1 cellular context compared by ENCODE assay signal in the genomic region with DNA sequence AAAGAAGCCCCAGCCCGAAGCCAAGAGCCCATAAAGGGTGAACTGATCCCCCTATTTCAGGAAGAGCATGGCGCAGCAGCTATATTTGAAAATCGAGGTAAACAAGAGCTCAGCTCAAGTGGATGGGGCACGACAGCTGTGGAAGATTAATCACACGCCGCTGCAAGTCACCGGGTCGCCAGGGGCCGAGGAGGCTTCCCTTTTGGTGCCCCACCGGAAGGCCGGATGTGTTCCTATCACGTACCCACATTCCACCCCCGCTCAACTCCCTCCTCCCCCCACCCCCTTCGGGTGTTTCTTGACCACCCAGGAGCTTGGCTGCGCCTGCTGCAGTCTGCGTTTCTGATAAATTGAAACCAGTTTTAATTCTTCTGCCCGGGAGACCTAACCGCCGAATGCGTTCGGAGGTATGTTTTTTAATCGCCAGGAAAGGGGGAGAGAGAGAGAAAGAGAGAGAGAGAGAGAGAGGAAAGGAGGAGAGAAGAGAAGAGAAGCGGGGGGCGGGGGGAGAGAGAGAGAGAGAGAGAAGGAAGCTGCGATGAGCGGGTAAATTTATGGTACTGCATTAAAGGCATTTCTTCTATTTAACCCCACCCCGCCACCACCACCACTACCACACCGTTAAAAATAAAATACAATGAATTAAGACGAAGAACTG.
TF ChIP-seq lines count a peak whose summit lies in the region.

No MANE protein-coding gene starts in this region.

TF ChIP-seq in HepG2, 621 proteins besides CTCF, POLR2A, EP300 and RAD21:
- no peak for TF ChIP-seq ATRX (CRISPR knock-in tag; IDR thresholded peaks at IDR 0.05; ENCODE audit: borderline replicate concordance)
- no peak for TF ChIP-seq FLYWCH1 (CRISPR knock-in tag; IDR thresholded peaks at IDR 0.05)
- TF ChIP-seq, protein P1, sequence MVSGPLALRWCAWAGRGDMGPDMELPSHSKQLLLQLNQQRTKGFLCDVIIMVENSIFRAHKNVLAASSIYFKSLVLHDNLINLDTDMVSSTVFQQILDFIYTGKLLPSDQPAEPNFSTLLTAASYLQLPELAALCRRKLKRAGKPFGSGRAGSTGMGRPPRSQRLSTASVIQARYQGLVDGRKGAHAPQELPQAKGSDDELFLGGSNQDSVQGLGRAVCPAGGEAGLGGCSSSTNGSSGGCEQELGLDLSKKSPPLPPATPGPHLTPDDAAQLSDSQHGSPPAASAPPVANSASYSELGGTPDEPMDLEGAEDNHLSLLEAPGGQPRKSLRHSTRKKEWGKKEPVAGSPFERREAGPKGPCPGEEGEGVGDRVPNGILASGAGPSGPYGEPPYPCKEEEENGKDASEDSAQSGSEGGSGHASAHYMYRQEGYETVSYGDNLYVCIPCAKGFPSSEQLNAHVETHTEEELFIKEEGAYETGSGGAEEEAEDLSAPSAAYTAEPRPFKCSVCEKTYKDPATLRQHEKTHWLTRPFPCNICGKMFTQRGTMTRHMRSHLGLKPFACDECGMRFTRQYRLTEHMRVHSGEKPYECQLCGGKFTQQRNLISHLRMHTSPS (CRISPR knock-in tag; IDR thresholded peaks at IDR 0.05; ENCODE audit: low read depth) = no peak
- no peak for TF ChIP-seq ZNF816 (CRISPR knock-in tag; IDR thresholded peaks at IDR 0.05; ENCODE audit: borderline replicate concordance)
- no peak for TF ChIP-seq ZFX (CRISPR knock-in tag; IDR thresholded peaks at IDR 0.05; ENCODE audit: low read depth)
- TF ChIP-seq DNMT1 (CRISPR knock-in tag; IDR thresholded peaks at IDR 0.05) = no peak
- TF ChIP-seq, protein P2, sequence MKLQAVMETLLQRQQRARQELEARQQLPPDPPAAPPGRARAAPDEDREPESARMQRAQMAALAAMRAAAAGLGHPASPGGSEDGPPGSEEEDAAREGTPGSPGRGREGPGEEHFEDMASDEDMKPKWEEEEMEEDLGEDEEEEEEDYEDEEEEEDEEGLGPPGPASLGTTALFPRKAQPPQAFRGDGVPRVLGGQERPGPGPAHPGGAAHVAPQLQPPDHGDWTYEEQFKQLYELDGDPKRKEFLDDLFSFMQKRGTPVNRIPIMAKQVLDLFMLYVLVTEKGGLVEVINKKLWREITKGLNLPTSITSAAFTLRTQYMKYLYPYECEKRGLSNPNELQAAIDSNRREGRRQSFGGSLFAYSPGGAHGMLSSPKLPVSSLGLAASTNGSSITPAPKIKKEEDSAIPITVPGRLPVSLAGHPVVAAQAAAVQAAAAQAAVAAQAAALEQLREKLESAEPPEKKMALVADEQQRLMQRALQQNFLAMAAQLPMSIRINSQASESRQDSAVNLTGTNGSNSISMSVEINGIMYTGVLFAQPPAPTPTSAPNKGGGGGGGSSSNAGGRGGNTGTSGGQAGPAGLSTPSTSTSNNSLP (IDR thresholded peaks at IDR 0.05; ENCODE audit: low read depth, low read length) = no peak
- no peak for TF ChIP-seq ZNF224 (CRISPR knock-in tag; IDR thresholded peaks at IDR 0.05)
- TF ChIP-seq KAT2B (IDR thresholded peaks at IDR 0.05; ENCODE audit: borderline replicate concordance, low read depth, low read length) = no peak
- TF ChIP-seq, protein P3, sequence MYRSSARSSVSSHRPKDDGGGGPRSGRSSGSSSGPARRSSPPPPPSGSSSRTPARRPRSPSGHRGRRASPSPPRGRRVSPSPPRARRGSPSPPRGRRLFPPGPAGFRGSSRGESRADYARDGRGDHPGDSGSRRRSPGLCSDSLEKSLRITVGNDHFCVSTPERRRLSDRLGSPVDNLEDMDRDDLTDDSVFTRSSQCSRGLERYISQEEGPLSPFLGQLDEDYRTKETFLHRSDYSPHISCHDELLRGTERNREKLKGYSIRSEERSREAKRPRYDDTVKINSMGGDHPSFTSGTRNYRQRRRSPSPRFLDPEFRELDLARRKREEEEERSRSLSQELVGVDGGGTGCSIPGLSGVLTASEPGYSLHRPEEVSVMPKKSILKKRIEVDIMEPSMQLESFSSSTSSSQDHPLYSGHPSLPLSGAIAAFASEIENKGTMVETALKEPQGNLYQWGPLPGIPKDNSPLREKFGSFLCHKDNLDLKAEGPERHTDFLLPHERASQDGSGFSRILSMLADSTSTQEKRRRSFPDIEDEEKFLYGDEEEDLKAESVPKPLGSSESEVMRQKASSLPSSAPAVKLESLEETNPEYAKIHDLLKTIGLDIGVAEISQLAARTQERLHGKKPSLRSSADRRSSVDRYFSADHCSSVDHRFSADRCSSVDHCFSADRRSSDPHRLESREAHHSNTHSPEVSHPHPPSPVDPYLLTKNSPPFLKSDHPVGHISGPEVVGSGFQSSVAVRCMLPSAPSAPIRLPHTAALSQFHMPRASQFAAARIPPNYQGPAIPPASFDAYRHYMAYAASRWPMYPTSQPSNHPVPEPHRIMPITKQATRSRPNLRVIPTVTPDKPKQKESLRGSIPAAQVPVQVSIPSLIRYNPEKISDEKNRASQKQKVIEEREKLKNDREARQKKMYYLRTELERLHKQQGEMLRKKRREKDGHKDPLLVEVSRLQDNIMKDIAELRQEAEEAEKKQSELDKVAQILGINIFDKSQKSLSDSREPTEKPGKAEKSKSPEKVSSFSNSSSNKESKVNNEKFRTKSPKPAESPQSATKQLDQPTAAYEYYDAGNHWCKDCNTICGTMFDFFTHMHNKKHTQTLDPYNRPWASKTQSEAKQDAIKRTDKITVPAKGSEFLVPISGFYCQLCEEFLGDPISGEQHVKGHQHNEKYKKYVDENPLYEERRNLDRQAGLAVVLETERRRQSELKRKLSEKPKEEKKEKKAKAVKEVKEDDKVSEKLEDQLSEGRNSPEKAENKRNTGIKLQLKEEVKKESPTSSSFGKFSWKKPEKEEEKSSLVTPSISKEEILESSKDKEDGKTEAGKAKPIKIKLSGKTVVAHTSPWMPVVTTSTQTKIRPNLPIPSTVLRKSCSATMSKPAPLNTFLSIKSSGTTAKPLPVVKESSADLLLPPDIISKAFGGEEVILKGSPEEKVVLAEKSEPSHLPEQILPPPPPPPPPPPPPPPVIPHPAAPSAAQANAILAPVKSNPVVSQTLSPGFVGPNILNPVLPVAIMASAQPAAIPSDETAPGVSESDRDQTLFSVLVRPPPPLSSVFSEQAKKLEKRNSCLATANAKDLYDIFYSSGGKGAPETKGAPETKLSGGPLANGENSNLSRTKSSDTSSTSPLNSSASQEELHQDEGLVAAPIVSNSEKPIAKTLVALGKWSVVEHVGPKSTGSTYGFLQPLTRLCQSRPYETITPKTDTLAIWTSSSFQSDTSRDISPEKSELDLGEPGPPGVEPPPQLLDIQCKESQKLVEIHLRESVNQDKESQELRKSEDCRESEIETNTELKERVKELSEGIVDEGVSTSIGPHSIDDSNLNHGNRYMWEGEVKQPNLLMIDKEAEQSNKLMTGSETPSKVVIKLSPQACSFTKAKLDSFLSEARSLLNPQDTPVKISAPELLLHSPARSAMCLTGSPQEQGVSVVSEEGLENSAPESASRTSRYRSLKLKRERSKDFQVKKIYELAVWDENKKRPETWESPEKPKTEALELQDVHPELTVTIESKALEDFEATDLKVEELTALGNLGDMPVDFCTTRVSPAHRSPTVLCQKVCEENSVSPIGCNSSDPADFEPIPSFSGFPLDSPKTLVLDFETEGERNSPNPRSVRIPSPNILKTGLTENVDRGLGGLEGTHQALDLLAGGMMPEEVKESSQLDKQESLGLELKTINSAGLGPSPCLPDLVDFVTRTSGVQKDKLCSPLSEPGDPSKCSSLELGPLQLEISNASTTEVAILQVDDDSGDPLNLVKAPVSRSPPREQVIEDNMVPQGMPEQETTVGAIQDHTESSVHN (CRISPR knock-in tag; IDR thresholded peaks at IDR 0.05) = no peak
- no peak for TF ChIP-seq JUNB (CRISPR knock-in tag; IDR thresholded peaks at IDR 0.05; ENCODE audit: borderline replicate concordance)
- no peak for TF ChIP-seq ZNF101 (CRISPR knock-in tag; IDR thresholded peaks at IDR 0.05; ENCODE audit: borderline replicate concordance, low read depth)
- no peak for TF ChIP-seq YEATS2 (CRISPR knock-in tag; IDR thresholded peaks at IDR 0.05; ENCODE audit: borderline replicate concordance)
- no peak for TF ChIP-seq U2AF2 (IDR thresholded peaks at IDR 0.05; ENCODE audit: low read depth, low read length)
- TF ChIP-seq ZNF615 (CRISPR knock-in tag; IDR thresholded peaks at IDR 0.05; ENCODE audit: borderline replicate concordance) = no peak
- no peak for TF ChIP-seq PPARG (CRISPR knock-in tag; conservative IDR thresholded peaks at IDR 0.05)
- no peak for TF ChIP-seq ATAD3A (CRISPR knock-in tag; IDR thresholded peaks at IDR 0.05)
- TF ChIP-seq SKI (IDR thresholded peaks at IDR 0.05; ENCODE audit: partially characterized antibody) = no peak
- no peak for TF ChIP-seq HNRNPK (IDR thresholded peaks at IDR 0.05; ENCODE audit: low read depth, low read length, poor library complexity, severe bottlenecking)
- TF ChIP-seq, protein P4, sequence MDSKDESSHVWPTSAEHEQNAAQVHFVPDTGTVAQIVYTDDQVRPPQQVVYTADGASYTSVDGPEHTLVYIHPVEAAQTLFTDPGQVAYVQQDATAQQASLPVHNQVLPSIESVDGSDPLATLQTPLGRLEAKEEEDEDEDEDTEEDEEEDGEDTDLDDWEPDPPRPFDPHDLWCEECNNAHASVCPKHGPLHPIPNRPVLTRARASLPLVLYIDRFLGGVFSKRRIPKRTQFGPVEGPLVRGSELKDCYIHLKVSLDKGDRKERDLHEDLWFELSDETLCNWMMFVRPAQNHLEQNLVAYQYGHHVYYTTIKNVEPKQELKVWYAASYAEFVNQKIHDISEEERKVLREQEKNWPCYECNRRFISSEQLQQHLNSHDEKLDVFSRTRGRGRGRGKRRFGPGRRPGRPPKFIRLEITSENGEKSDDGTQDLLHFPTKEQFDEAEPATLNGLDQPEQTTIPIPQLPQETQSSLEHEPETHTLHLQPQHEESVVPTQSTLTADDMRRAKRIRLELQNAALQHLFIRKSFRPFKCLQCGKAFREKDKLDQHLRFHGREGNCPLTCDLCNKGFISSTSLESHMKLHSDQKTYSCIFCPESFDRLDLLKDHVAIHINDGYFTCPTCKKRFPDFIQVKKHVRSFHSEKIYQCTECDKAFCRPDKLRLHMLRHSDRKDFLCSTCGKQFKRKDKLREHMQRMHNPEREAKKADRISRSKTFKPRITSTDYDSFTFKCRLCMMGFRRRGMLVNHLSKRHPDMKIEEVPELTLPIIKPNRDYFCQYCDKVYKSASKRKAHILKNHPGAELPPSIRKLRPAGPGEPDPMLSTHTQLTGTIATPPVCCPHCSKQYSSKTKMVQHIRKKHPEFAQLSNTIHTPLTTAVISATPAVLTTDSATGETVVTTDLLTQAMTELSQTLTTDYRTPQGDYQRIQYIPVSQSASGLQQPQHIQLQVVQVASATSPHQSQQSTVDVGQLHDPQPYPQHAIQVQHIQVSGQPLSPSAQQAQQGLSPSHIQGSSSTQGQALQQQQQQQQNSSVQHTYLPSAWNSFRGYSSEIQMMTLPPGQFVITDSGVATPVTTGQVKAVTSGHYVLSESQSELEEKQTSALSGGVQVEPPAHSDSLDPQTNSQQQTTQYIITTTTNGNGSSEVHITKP (CRISPR knock-in tag; IDR thresholded peaks at IDR 0.05; ENCODE audit: low read depth) = no peak
